ENCODE assay signal across 14 cellular contexts in genomic region chr19:55152017-55152416, GRCh38. TPM values are rescaled to one million over a fixed set of nuclear protein-coding genes. Genes with fewer than 3 reads are reported as not detected.
DNase-seq lines count a peak whose midpoint lies in the region; ATAC-seq, FAIRE-seq and TF ChIP-seq lines count a peak whose summit lies in the region.
"Had no signal": no experiment of that assay in that cellular context is flagged by ENCODE, and none has a peak within 500 bp of the region (broad histone marks: within the 10 kb centered on the region; RNA-seq: fewer than 3 reads in every experiment).

No MANE protein-coding gene starts in this region.

- no peak overlapping the region for H2BK120ac ChIP-seq in H9 (ENCODE audit: low read depth, low read length, poor library complexity, severe bottlenecking)

- no peaks in the 10 kb centered on the region for H3K79me1 ChIP-seq in H9 (ENCODE audit: insufficient read depth, low read depth, low read length, poor library complexity, severe bottlenecking)

- H3K4me2 ChIP-seq in H9 (ENCODE audit: insufficient read depth, insufficient read length, low read length): no peak overlapping the region

- no peak overlapping the region for H3K18ac ChIP-seq in H9 (ENCODE audit: insufficient read length, low read depth, low read length)

- no peak overlapping the region for H2BK20ac ChIP-seq in H9 (ENCODE audit: low read depth, low read length, poor library complexity, severe bottlenecking)

- peaks cover 28% of the 10 kb centered on the region for H3K27me3 Mint-ChIP-seq in T-helper 2 cell treated with Interferon-gamma antibody and Interleukin-4, amounts not matched to agents 5 μg/mL and 100 μg/mL, for 36 hours (ENCODE audit: low read depth)
- peaks cover 22 to 51% (median 39%) of the 10 kb centered on the region in 5 donors for H3K27me3 Mint-ChIP-seq in naive thymus-derived CD8-positive, alpha-beta T cell
- H3K27me3 Mint-ChIP-seq in H9 (ENCODE audit: low read depth): peaks cover 5% of the 10 kb centered on the region

- H3K4ac ChIP-seq in H9 (ENCODE audit: low read depth, low read length): no peak overlapping the region

- H3K56ac ChIP-seq in H9 (ENCODE audit: insufficient read length, low read depth, low read length): no peak overlapping the region

- no peak overlapping the region for H2BK15ac ChIP-seq in H9 (ENCODE audit: low read depth, low read length)

- no peaks in the 10 kb centered on the region for H3K36me3 ChIP-seq in SJCRH30

- H4K8ac ChIP-seq in H9 (replicated peaks; ENCODE audit: insufficient read length, low read depth, low read length): no peak overlapping the region

- H3K9ac ChIP-seq in H9 (ENCODE audit: extremely low read depth, insufficient read length, low read length): no peak overlapping the region

- no peak overlapping the region for H2AFZ ChIP-seq in H9 (ENCODE audit: low read length)

- no peak overlapping the region for H4K91ac ChIP-seq in H9 (ENCODE audit: insufficient read length, low read depth, low read length)

- no peak for FAIRE-seq in GM12891 (lab: Jason Lieb, UNC)
- FAIRE-seq: endometrium, GM19239 had no signal

- H3K9me3 ChIP-seq in SJCRH30 (replicated peaks) (no peaks in the 10 kb centered on the region), H9 (ENCODE audit: control insufficient read depth, low read depth, low read length) (no peaks in the 10 kb centered on the region)

- no peak overlapping the region for H3K23ac ChIP-seq in H9 (ENCODE audit: insufficient read length, low read depth, low read length)

- no peak overlapping the region for H4K5ac ChIP-seq in H9 (ENCODE audit: insufficient read length, low read depth, low read length)

- no peak for TF ChIP-seq POLR2A in GM12891 (IDR thresholded peaks at IDR 0.05; ENCODE audit: low read depth, low read length)

- peaks cover 6% of the 10 kb centered on the region for H3K23me2 ChIP-seq in H9 (ENCODE audit: insufficient read length, low read depth, low read length, poor library complexity, severe bottlenecking)

- H3K9me3 Mint-ChIP-seq in T-helper 2 cell treated with Interferon-gamma antibody and Interleukin-4, amounts not matched to agents 5 μg/mL and 100 μg/mL, for 36 hours: peaks cover 10% of the 10 kb centered on the region
- peaks cover 0 to 30% (median 14%) of the 10 kb centered on the region in 9 donors for H3K9me3 Mint-ChIP-seq in naive thymus-derived CD8-positive, alpha-beta T cell
- no peaks in the 10 kb centered on the region; a peak in 3 of 5 replicates for H3K9me3 Mint-ChIP-seq in H9

- no peak overlapping the region for H3K4me3 Mint-ChIP-seq in T-helper 2 cell treated with Interferon-gamma antibody and Interleukin-4, amounts not matched to agents 5 μg/mL and 100 μg/mL, for 36 hours
- H3K4me3 Mint-ChIP-seq in naive thymus-derived CD8-positive, alpha-beta T cell: peak overlapping the region in 2 of 10 donors; percentile 24 to 48
- no peak overlapping the region for H3K4me3 Mint-ChIP-seq in H9

- H4K20me1 ChIP-seq in H9 (ENCODE audit: control insufficient read depth, insufficient read depth, insufficient read length): no peaks in the 10 kb centered on the region

- no peaks in the 10 kb centered on the region for H3K36me3 Mint-ChIP-seq in T-helper 2 cell treated with Interferon-gamma antibody and Interleukin-4, amounts not matched to agents 5 μg/mL and 100 μg/mL, for 36 hours (ENCODE audit: low read depth)
- peaks cover 0 to 7% (median 2%) of the 10 kb centered on the region in 3 donors for H3K36me3 Mint-ChIP-seq in naive thymus-derived CD8-positive, alpha-beta T cell
- peaks cover 26 to 39% (median 38%) of the 10 kb centered on the region in 3 experiments for H3K36me3 Mint-ChIP-seq in H9 (ENCODE audit: insufficient read depth in 1 of 3, low read depth in 3 of 3)

- H3K4me1 Mint-ChIP-seq in T-helper 2 cell treated with Interferon-gamma antibody and Interleukin-4, amounts not matched to agents 5 μg/mL and 100 μg/mL, for 36 hours (ENCODE audit: low read depth): peaks cover 17% of the 10 kb centered on the region
- H3K4me1 Mint-ChIP-seq in naive thymus-derived CD8-positive, alpha-beta T cell: peaks cover 23 to 39% (median 29%) of the 10 kb centered on the region in 4 donors
- H3K4me1 Mint-ChIP-seq in H9: peaks cover 25 to 27% of the 10 kb centered on the region in 2 experiments

- TF ChIP-seq CTCF in GM13976 (IDR thresholded peaks at IDR 0.05; ENCODE audit: borderline replicate concordance, control extremely low read depth, extremely low read depth, insufficient read depth, missing control alignments) (no peak), H9 (conservative IDR thresholded peaks at IDR 0.05) (no peak)

- no peak overlapping the region for H2BK12ac ChIP-seq in H9 (ENCODE audit: insufficient read length, low read depth, low read length)

- POLR2A ChIA-PET in naive thymus-derived CD8-positive, alpha-beta T cell (lab: Charles Lee): interaction anchor here (0.5 kb wide), 1 partner anchor 105 kb away, joined by 4 read pairs; no protein-coding TSS in a partner anchor

- H2BK5ac ChIP-seq in H9 (ENCODE audit: insufficient read length, low read length): no peak overlapping the region

- no peak overlapping the region for H3K4me3 ChIP-seq in SJCRH30

- H3K27me3 ChIP-seq in SJCRH30: no peaks in the 10 kb centered on the region
- H3K27me3 ChIP-seq in H9 (ENCODE audit: insufficient read depth, low read length): no peaks in the 10 kb centered on the region

- H3K14ac ChIP-seq in H9 (ENCODE audit: insufficient read depth, low read length): no peak overlapping the region

- no peak overlapping the region for H2AK5ac ChIP-seq in H9 (ENCODE audit: insufficient read length, low read length)

- in situ Hi-C loops in GM13976 (cut with MboI; ENCODE audit: low sequenced_read_pairs, unreplicated experiment): no loop called here

- ATAC-seq in naive thymus-derived CD8-positive, alpha-beta T cell: no peak
- ATAC-seq in HG03280 (IDR thresholded peaks at IDR 0.05; ENCODE audit: unreplicated experiment): no peak

- H3K27ac Mint-ChIP-seq in T-helper 2 cell treated with Interferon-gamma antibody and Interleukin-4, amounts not matched to agents 5 μg/mL and 100 μg/mL, for 36 hours: peak overlapping the region; percentile 65
- peak overlapping the region; percentile 44 to 88 (median 81) for H3K27ac Mint-ChIP-seq in naive thymus-derived CD8-positive, alpha-beta T cell
- H3K27ac Mint-ChIP-seq in H9: no peak overlapping the region

- H3K27ac ChIP-seq in SJCRH30 (no peak overlapping the region; the same call in 1 of the 2 replicates), H9 (ENCODE audit: insufficient read length, low read depth, low read length) (no peak overlapping the region)

- no peak overlapping the region for H3T11ph ChIP-seq in H9 (ENCODE audit: low read length)

- no peak for DNase-seq in T-helper 2 cell treated with Interferon-gamma antibody and Interleukin-4, amounts not matched to agents 5 μg/mL and 100 μg/mL, for 36 hours (ENCODE audit: low spot score)
- DNase-seq in T-helper 2 cell (no peak), GM12891 (ENCODE audit: insufficient read length, low spot score) (no peak), SJCRH30 (peak; percentile 45 to 75), GM13976 (ENCODE audit: low spot score) (no peak), H9 (no peak)
- no peak for DNase-seq in naive thymus-derived CD8-positive, alpha-beta T cell
- DNase-seq: anterior cingulate cortex, NCI-H1436 treated with DMSO at 0.1 percent for 48 hours had no signal

- H3K79me2 ChIP-seq in H9 (ENCODE audit: insufficient read depth, low read length): no peaks in the 10 kb centered on the region

- peaks cover 22% of the 10 kb centered on the region for H3K4me1 ChIP-seq in SJCRH30
- H3K4me1 ChIP-seq in H9 (ENCODE audit: insufficient read depth, low read length): peaks cover 11% of the 10 kb centered on the region; the same call in 1 of the 2 replicates

TF ChIP-seq in GM12891, 5 proteins besides CTCF, POLR2A, EP300 and RAD21:
- TF ChIP-seq POU2F2 (IDR thresholded peaks at IDR 0.05; ENCODE audit: low read depth, low read length) (no peak), SPI1 (IDR thresholded peaks at IDR 0.05; ENCODE audit: low read depth, low read length) (0 out of 2 replicates have a peak, but pooled peaks have one; percentile 9), TAF1 (IDR thresholded peaks at IDR 0.05; ENCODE audit: low read depth, low read length) (no peak)

RNA-seq across cellular contexts. Expression of gene TNNT1, which starts 3.0 kb away (rescaled TPM):
- not detected for polyA plus RNA-seq in GM12891 (2012; ENCODE audit: low read depth, missing spikeins)
- 599 and 612 TPM in 2 replicates for total RNA-seq in SJCRH30 (2014; rRNA removed; shearing (Covaris generic))
- total RNA-seq in naive thymus-derived CD8-positive, alpha-beta T cell: not detected
- not detected for polyA plus RNA-seq in naive thymus-derived CD8-positive, alpha-beta T cell
- total RNA-seq in H9 (2021): 124 and 127 TPM in 2 replicates

RNA-seq across cellular contexts. Expression of gene TNNI3, which starts 5.5 kb away (rescaled TPM):
- not detected for polyA plus RNA-seq in GM12891 (2012; ENCODE audit: low read depth, missing spikeins)
- total RNA-seq in SJCRH30 (2014; rRNA removed; shearing (Covaris generic)): 2.4 and 2.5 TPM in 2 replicates
- not detected for total RNA-seq in naive thymus-derived CD8-positive, alpha-beta T cell
- polyA plus RNA-seq in naive thymus-derived CD8-positive, alpha-beta T cell: not detected
- total RNA-seq in H9 (2021): 36.9 and 41.0 TPM in 2 replicates
- total RNA-seq: mucosa of gallbladder had no signal

RNA-seq across cellular contexts. Expression of gene DNAAF3, which starts 14.4 kb away (rescaled TPM):
- not detected for polyA plus RNA-seq in GM12891 (2012; ENCODE audit: low read depth, missing spikeins)
- 9.1 and 14.0 TPM in 2 replicates for total RNA-seq in SJCRH30 (2014; rRNA removed; shearing (Covaris generic))
- not detected for total RNA-seq in naive thymus-derived CD8-positive, alpha-beta T cell
- polyA plus RNA-seq in naive thymus-derived CD8-positive, alpha-beta T cell: not detected
- 3.0 and 4.6 TPM in 2 replicates for total RNA-seq in H9 (2021)
- total RNA-seq: skeletal muscle tissue had no signal

RNA-seq across cellular contexts. Expression of gene SYT5, which starts 28.1 kb away (rescaled TPM):
- polyA plus RNA-seq in GM12891 (2012; ENCODE audit: low read depth, missing spikeins): 0.10 TPM
- 0.36 TPM in 1 of 2 replicates, not detected in the other for total RNA-seq in SJCRH30 (2014; rRNA removed; shearing (Covaris generic))
- not detected for total RNA-seq in naive thymus-derived CD8-positive, alpha-beta T cell
- under 1 TPM; 0.09 to 0.56 (median 0.25) TPM for polyA plus RNA-seq in naive thymus-derived CD8-positive, alpha-beta T cell
- total RNA-seq in H9 (2021): 3.0 and 4.5 TPM in 2 replicates
- total RNA-seq: mucosa of gallbladder, skeletal muscle tissue had no signal

RNA-seq across cellular contexts. Expression of gene PPP1R12C, which starts 34.6 kb away (rescaled TPM):
- 46.6 TPM for polyA plus RNA-seq in GM12891 (2012; ENCODE audit: low read depth, missing spikeins)
- total RNA-seq in SJCRH30 (2014; rRNA removed; shearing (Covaris generic)): 26.2 and 30.5 TPM in 2 replicates
- total RNA-seq in naive thymus-derived CD8-positive, alpha-beta T cell: 100 to 1,000 TPM; 140 to 141 TPM
- polyA plus RNA-seq in naive thymus-derived CD8-positive, alpha-beta T cell: 1 to 10 TPM; 2.7 to 6.2 (median 3.9) TPM
- total RNA-seq in H9 (2021): 79.9 and 87.7 TPM in 2 replicates

Comparison
In these comparisons a context has a peak if more than half of its experiments do, and no peak if none do; other contexts are left out.
1. DNase-seq: peak in SJCRH30 (2 of 2); none in T-helper 2 cell treated with Interferon-gamma antibody and Interleukin-4, amounts not matched to agents 5 μg/mL and 100 μg/mL, for 36 hours (single experiment), T-helper 2 cell (0 of 5), GM12891 (single experiment), naive thymus-derived CD8-positive, alpha-beta T cell (0 of 10), GM13976 (single experiment) and H9 (single experiment).
2. H3K27ac Mint-ChIP-seq: peak in T-helper 2 cell treated with Interferon-gamma antibody and Interleukin-4, amounts not matched to agents 5 μg/mL and 100 μg/mL, for 36 hours (single experiment) and naive thymus-derived CD8-positive, alpha-beta T cell (10 of 10); none in H9 (0 of 3).
3. RNA of gene TNNT1, which starts 3.0 kb away (total RNA-seq): 599 to 612 TPM in SJCRH30 and 124 to 127 TPM in H9; not detected in naive thymus-derived CD8-positive, alpha-beta T cell; every median in the first group is over 100 times any median in the second.
4. RNA of gene TNNI3, which starts 5.5 kb away (total RNA-seq): 36.9 to 41.0 TPM in H9; 2.4 to 2.5 TPM in SJCRH30 and not detected in naive thymus-derived CD8-positive, alpha-beta T cell; every median in the first group is over 10 times any median in the second.